Comparison of ENCODE assay signal across 8 cellular contexts in genomic region chr17:40647549-40648325, GRCh38.
DNase-seq lines count a peak whose midpoint lies in the region; ATAC-seq and TF ChIP-seq lines count a peak whose summit lies in the region.

TSS of gene SMARCE1 (minus strand) at chr17:40647818. CDS start at chr17:40645802, 2,016 bp downstream.

- ATAC-seq in HG02981 (IDR thresholded peaks at IDR 0.05; ENCODE audit: unreplicated experiment) (peak; percentile 60), GM21367 (IDR thresholded peaks at IDR 0.05; ENCODE audit: unreplicated experiment) (no peak)

- peak; percentile 56 for DNase-seq in NCI-H2196 (lab: John Stamatoyannopoulos, UW; ENCODE audit: unreplicated experiment)
- peak; percentile 50 to 60 (median 54) for DNase-seq in activated CD4-positive, CD25-positive, alpha-beta regulatory T cell (lab: John Stamatoyannopoulos, UW)
- DNase-seq in cardiac fibroblast (ENCODE audit: low read depth in 2 of 2), result peak; percentile 84 to 86
- peak; percentile 69 for DNase-seq in inferior parietal cortex (ENCODE audit: extremely low spot score)
- DNase-seq in smooth muscle cell of the brain vasculature (ENCODE audit: low read depth, low spot score), result peak; percentile 43

- H3K4me3 ChIP-seq in cardiac fibroblast (replicated peaks in 1 of 2; ENCODE audit: low read depth in 2 of 2, low read length in 2 of 2), result peak within 1 kb of the TSS; percentile 84 to 88

- TF ChIP-seq CTCF in cardiac fibroblast (IDR thresholded peaks at IDR 0.05; ENCODE audit: low read depth, low read length), result no peak

- peak; percentile 70 for TF ChIP-seq POLR2A in GM15510 (IDR thresholded peaks at IDR 0.05; ENCODE audit: borderline replicate concordance, extremely low read depth, insufficient read length)
